In the genomic region with DNA sequence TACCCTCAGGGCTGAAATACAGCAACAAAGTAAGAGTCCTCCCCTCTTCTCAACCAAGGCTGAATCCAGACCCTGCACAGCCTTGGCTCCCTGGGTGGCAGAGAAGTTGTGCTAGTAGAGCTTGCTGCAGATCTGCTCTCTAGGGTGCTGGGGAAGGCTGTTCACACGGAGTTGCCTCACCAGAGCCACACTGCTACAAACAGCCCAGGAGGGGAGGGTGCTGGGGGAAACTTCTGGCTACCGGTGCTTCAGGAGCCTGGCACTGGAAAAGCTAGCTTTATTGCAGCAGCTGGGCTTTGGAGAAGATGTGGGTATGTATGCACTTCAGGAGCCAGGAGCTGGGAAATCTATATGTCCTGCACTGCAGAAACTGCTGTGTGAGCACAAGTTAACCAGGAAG, we compare ENCODE assay signal across 19 cellular contexts. TPM values are rescaled to one million over a fixed set of nuclear protein-coding genes. Genes with fewer than 3 reads are reported as not detected.
DNase-seq lines count a peak whose midpoint lies in the region; ATAC-seq, FAIRE-seq and TF ChIP-seq lines count a peak whose summit lies in the region.
"Had no signal": no experiment of that assay in that cellular context is flagged by ENCODE, and none has a peak within 500 bp of the region (broad histone marks: within the 10 kb centered on the region; RNA-seq: fewer than 3 reads in every experiment).

No MANE protein-coding gene starts in this region.

- no peaks in the 10 kb centered on the region for H3K9me1 ChIP-seq in K562 (ENCODE audit: control insufficient read depth, insufficient read depth, low read length)

- peak; percentile 35; the same call in 2 of the 3 replicates for ATAC-seq in K562
- peak; percentile 21 for ATAC-seq in upper lobe of right lung
- no peak for ATAC-seq in GM18498 (IDR thresholded peaks at IDR 0.05; ENCODE audit: unreplicated experiment)
- ATAC-seq: heart left ventricle, sciatic nerve had no signal

- no peak for TF ChIP-seq POLR2A in K562 (conservative IDR thresholded peaks at IDR 0.05)

- H3K4me2 ChIP-seq in K562 (ENCODE audit: insufficient read depth, low read length) = no peak overlapping the region

- 13% methylated on average over 2 of the region's 2 CpGs for WGBS in K562 (ENCODE audit: insufficient coverage, low coverage, missing lambda C conversion rate)

- no peaks in the 10 kb centered on the region for H3K36me3 ChIP-seq in K562 (ENCODE audit: control insufficient read depth, insufficient read depth, low read length)
- no peaks in the 10 kb centered on the region for H3K36me3 ChIP-seq in upper lobe of right lung
- H3K36me3 ChIP-seq: heart left ventricle, thyroid gland had no signal

- H3K4me1 ChIP-seq in K562 (replicated peaks in 1 of 2; ENCODE audit: control insufficient read depth in 2 of 2, insufficient read depth in 2 of 2, low read length in 2 of 2) (peaks cover 0 to 11% of the 10 kb centered on the region in 2 experiments; a peak in 3 of 5 replicates), upper lobe of right lung (peaks cover 8% of the 10 kb centered on the region)

- H3K79me2 ChIP-seq in K562 (ENCODE audit: control insufficient read depth, insufficient read depth, low read length) = no peaks in the 10 kb centered on the region

- no peak for TF ChIP-seq EP300 in K562 (IDR thresholded peaks at IDR 0.05; ENCODE audit: low read length)

- BruUV-seq in K562 (replicated peaks; lab: Mats Ljungman, UMichigan) = no TSS peak

- peak overlapping the region; percentile 18; the same call in 1 of the 2 replicates for H2AFZ ChIP-seq in K562 (ENCODE audit: low read depth, low read length)

- no peak for TF ChIP-seq CTCF in K562 (IDR thresholded peaks at IDR 0.05 in 2 of 3, conservative IDR thresholded peaks at IDR 0.05 in 1 of 3; ENCODE audit: insufficient read depth in 2 of 3, low read depth in 1 of 3, low read length in 3 of 3)
- no peak for TF ChIP-seq CTCF in upper lobe of right lung (IDR thresholded peaks at IDR 0.05)

- in situ Hi-C loops in K562 (cut with MboI) = loop anchor here (10.0 kb wide), 1 partner anchor 751 kb away; no protein-coding TSS in a partner anchor

- H3K4me3 ChIP-seq in K562 = no peak overlapping the region
- H3K4me3 ChIP-seq in upper lobe of right lung = no peak overlapping the region
- H3K4me3 ChIP-seq: heart left ventricle, lung, thyroid gland had no signal

- no peaks in the 10 kb centered on the region for H4K20me1 ChIP-seq in K562 (replicated peaks; ENCODE audit: control insufficient read depth, insufficient read depth, low read length)

- TF ChIP-seq RAD21 in K562 (CRISPR knock-in tag; conservative IDR thresholded peaks at IDR 0.05 in 1 of 2, IDR thresholded peaks at IDR 0.05 in 1 of 2) = no peak

- H3K27ac ChIP-seq in K562 (ENCODE audit: extremely low read depth, low read depth, low read length) (no peak overlapping the region), upper lobe of right lung (no peak overlapping the region)
- H3K27ac ChIP-seq: heart left ventricle, thyroid gland had no signal

- intact Hi-C loops in K562 (cut with micrococcal nuclease) = loop anchor here (5.0 kb wide), 1 partner anchor 38 kb away; a partner anchor contains a TSS
- intact Hi-C loops in upper lobe of right lung (cut with DNase I) = no loop called here

- CTCF ChIA-PET in K562 (lab: Yijun Ruan, JAX; ENCODE audit: low intra/inter-chr PET ratio) = no interaction called here

- H3K9me3 ChIP-seq in K562 (replicated peaks; ENCODE audit: control insufficient read depth, insufficient read depth, low read depth, low read length) = no peaks in the 10 kb centered on the region
- H3K9me3 ChIP-seq in upper lobe of right lung = no peaks in the 10 kb centered on the region
- H3K9me3 ChIP-seq: heart left ventricle, thyroid gland had no signal

- H3K27me3 ChIP-seq in K562 (ENCODE audit: control insufficient read depth in 2 of 2, insufficient read depth in 2 of 2, low read length in 2 of 2) (peaks cover 4 to 12% of the 10 kb centered on the region in 2 experiments; a peak in 3 of 5 replicates), upper lobe of right lung (peaks cover 28% of the 10 kb centered on the region)

- POLR2A ChIA-PET in K562 (lab: Yijun Ruan, JAX) = interaction anchor here (0.7 to 1.1 kb wide), 2 partner anchors 20 to 920 kb away, joined by 3 read pairs; no protein-coding TSS in a partner anchor

- peak overlapping the region in 1 of 2 experiments; percentile 10; a peak in 1 of 4 replicates for H3K9ac ChIP-seq in K562 (ENCODE audit: insufficient read depth in 1 of 2, low read depth in 2 of 2, low read length in 2 of 2)

- peak; percentile 11 for DNase-seq in stimulated activated CD4-positive, alpha-beta T cell treated with anti-CD3 and anti-CD28 coated beads, Interleukin-15, amount 100 ng/mL, for 24 hours
- no peak for DNase-seq in stimulated activated CD4-positive, alpha-beta T cell treated with anti-CD3 and anti-CD28 coated beads, Interleukin-4, amount 100 ng/mL, for 24 hours
- DNase-seq in NCI-H526 treated with DMSO at 0.1 percent for 48 hours (lab: John Stamatoyannopoulos, UW) (peak; percentile 23), K562 (ENCODE audit: extremely low read depth in 1 of 4, low spot score in 3 of 4) (no peak), upper lobe of right lung (no peak), putamen (ENCODE audit: low spot score) (no peak), DMS79 (lab: John Stamatoyannopoulos, UW) (no peak)
- DNase-seq: activated naive CD8-positive, alpha-beta T cell treated with anti-CD3 and anti-CD28 coated beads for 36 hours; DMS53; heart left ventricle; KG1; NCI-H1417; NCI-H2171 treated with DMSO at 0.1 percent for 48 hours; NK-92 treated with Interleukin-12 subunit alpha and Interleukin-12 subunit beta, amount 100 ng/mL, for 24 hours; stimulated activated naive CD4-positive, alpha-beta T cell treated with Interleukin-2 at 50 U/mL for 16 hours; thyroid gland had no signal

- FAIRE-seq in K562 (lab: Jason Lieb, UNC) = no peak

TF ChIP-seq in K562, 482 proteins besides CTCF, POLR2A, EP300 and RAD21 (continues in another document):
- no peak for TF ChIP-seq NFIX (CRISPR knock-in tag; IDR thresholded peaks at IDR 0.05; ENCODE audit: low read depth)
- no peak for TF ChIP-seq ZNF212 (CRISPR knock-in tag; IDR thresholded peaks at IDR 0.05)
- TF ChIP-seq ZNF140 (CRISPR knock-in tag; IDR thresholded peaks at IDR 0.05) = no peak
- TF ChIP-seq, protein P1, sequence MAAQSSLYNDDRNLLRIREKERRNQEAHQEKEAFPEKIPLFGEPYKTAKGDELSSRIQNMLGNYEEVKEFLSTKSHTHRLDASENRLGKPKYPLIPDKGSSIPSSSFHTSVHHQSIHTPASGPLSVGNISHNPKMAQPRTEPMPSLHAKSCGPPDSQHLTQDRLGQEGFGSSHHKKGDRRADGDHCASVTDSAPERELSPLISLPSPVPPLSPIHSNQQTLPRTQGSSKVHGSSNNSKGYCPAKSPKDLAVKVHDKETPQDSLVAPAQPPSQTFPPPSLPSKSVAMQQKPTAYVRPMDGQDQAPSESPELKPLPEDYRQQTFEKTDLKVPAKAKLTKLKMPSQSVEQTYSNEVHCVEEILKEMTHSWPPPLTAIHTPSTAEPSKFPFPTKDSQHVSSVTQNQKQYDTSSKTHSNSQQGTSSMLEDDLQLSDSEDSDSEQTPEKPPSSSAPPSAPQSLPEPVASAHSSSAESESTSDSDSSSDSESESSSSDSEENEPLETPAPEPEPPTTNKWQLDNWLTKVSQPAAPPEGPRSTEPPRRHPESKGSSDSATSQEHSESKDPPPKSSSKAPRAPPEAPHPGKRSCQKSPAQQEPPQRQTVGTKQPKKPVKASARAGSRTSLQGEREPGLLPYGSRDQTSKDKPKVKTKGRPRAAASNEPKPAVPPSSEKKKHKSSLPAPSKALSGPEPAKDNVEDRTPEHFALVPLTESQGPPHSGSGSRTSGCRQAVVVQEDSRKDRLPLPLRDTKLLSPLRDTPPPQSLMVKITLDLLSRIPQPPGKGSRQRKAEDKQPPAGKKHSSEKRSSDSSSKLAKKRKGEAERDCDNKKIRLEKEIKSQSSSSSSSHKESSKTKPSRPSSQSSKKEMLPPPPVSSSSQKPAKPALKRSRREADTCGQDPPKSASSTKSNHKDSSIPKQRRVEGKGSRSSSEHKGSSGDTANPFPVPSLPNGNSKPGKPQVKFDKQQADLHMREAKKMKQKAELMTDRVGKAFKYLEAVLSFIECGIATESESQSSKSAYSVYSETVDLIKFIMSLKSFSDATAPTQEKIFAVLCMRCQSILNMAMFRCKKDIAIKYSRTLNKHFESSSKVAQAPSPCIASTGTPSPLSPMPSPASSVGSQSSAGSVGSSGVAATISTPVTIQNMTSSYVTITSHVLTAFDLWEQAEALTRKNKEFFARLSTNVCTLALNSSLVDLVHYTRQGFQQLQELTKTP (IDR thresholded peaks at IDR 0.05; ENCODE audit: low read depth in 1 of 2, partially characterized antibody in 2 of 2) = no peak
- no peak for TF ChIP-seq CXXC5 (CRISPR knock-in tag; IDR thresholded peaks at IDR 0.05)
- no peak for TF ChIP-seq TRIM28 (IDR thresholded peaks at IDR 0.05)
- no peak for TF ChIP-seq TRIM24 (IDR thresholded peaks at IDR 0.05)
- TF ChIP-seq HOXB6 (CRISPR knock-in tag; IDR thresholded peaks at IDR 0.05; ENCODE audit: borderline replicate concordance) = no peak
- TF ChIP-seq HDAC1 (IDR thresholded peaks at IDR 0.05) = no peak
- TF ChIP-seq, protein P2, sequence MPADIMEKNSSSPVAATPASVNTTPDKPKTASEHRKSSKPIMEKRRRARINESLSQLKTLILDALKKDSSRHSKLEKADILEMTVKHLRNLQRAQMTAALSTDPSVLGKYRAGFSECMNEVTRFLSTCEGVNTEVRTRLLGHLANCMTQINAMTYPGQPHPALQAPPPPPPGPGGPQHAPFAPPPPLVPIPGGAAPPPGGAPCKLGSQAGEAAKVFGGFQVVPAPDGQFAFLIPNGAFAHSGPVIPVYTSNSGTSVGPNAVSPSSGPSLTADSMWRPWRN (IDR thresholded peaks at IDR 0.05; ENCODE audit: low read depth) = no peak

RNA-seq across cellular contexts. Expression of a gene that starts 37.6 kb away (rescaled TPM):
- total RNA-seq in K562 (2011; cell fraction: chromatin; rRNA removed; ENCODE audit: low replicate concordance) = 7.5 and 15.8 TPM in 2 replicates
- 4.9 and 6.2 TPM in 2 replicates for total RNA-seq in K562 (2011; cell fraction: nucleolus; rRNA removed)
- 10.3 and 16.6 TPM in 2 replicates for total RNA-seq in K562 (2011; cell fraction: nucleoplasm; rRNA removed)
- 4.7 and 7.2 TPM in 2 replicates for total RNA-seq in K562 (2014; rRNA removed)
- 9.4 and 10.1 TPM in 2 replicates for total RNA-seq in K562 (2014; rRNA removed; fragmentation: Illumina TruSeq; extraction: Trizol)
- total RNA-seq in K562 (2015; rRNA removed; fragmentation: Illumina TruSeq; extraction: Trizol) = 6.4 and 7.9 TPM in 2 replicates
- 11.3 and 11.9 TPM in 2 replicates for total RNA-seq in K562 (2021)
- 15.3 and 18.6 TPM in 2 replicates for polyA plus RNA-seq in K562 (2011; rRNA removed)
- 15.9 and 18.2 TPM in 2 replicates for polyA plus RNA-seq in K562 (2011; cell fraction: cytosol; rRNA removed)
- 11.7 and 13.1 TPM in 2 replicates for polyA plus RNA-seq in K562 (2011; cell fraction: nucleus; rRNA removed)
- 11.6 and 25.6 TPM in 2 replicates for polyA plus RNA-seq in K562 (2012)
- polyA plus RNA-seq in K562 (2014; fragmentation: Illumina TruSeq; extraction: Trizol) = 15.6 and 15.8 TPM in 2 replicates
- 10 to 100 TPM; 13.2 to 16.3 TPM for polyA plus RNA-seq in K562 (2014; fragmentation: Nextera tagmentation; extraction: Ambion mirVana)
- polyA plus RNA-seq in K562 (2014; rRNA removed) = 8.1 and 14.7 TPM in 2 replicates
- polyA minus RNA-seq in K562 (2011; rRNA and poly(A)+ RNA removed) = 16.3 and 17.8 TPM in 2 replicates
- 3.0 and 20.3 TPM in 2 replicates for polyA minus RNA-seq in K562 (2011; cell fraction: cytosol; rRNA and poly(A)+ RNA removed)
- polyA minus RNA-seq in K562 (2011; cell fraction: nucleus; rRNA and poly(A)+ RNA removed) = 10.2 and 14.4 TPM in 2 replicates
- 4.9 TPM for total RNA-seq in upper lobe of right lung

Comparison
In these comparisons a context has a peak if more than half of its experiments do, and no peak if none do; other contexts are left out.
1. DNase-seq: peak in stimulated activated CD4-positive, alpha-beta T cell treated with anti-CD3 and anti-CD28 coated beads, Interleukin-15, amount 100 ng/mL, for 24 hours (single experiment) and NCI-H526 treated with DMSO at 0.1 percent for 48 hours (single experiment); none in stimulated activated CD4-positive, alpha-beta T cell treated with anti-CD3 and anti-CD28 coated beads, Interleukin-4, amount 100 ng/mL, for 24 hours (single experiment), K562 (0 of 4), upper lobe of right lung (single experiment), putamen (single experiment) and DMS79 (single experiment).